ENCODE assay signal across 8 cellular contexts in genomic region chr3:186002884-186003472, GRCh38.
A peak's percentile ranks its signal among the peaks of the same experiment; 100 is the strongest.
DNase-seq lines count a peak whose midpoint lies in the region; ATAC-seq and TF ChIP-seq lines count a peak whose summit lies in the region.

No MANE protein-coding gene starts in this region.

- no peaks in the 10 kb centered on the region for H3K36me3 Mint-ChIP-seq in activated naive CD4-positive, alpha-beta T cell treated with anti-CD3 and anti-CD28 coated beads for 36 hours (ENCODE audit: low read depth)

- H3K36me3 ChIP-seq in Loucy (ENCODE audit: insufficient read depth, low read length) (no peaks in the 10 kb centered on the region), brain microvascular endothelial cell (replicated peaks) (no peaks in the 10 kb centered on the region), parathyroid adenoma (ENCODE audit: control insufficient read depth, insufficient read depth, low read length) (no peaks in the 10 kb centered on the region)

- H3K4me1 ChIP-seq in Loucy (ENCODE audit: insufficient read depth, low read length, poor library complexity, severe bottlenecking) (peaks cover 13% of the 10 kb centered on the region), parathyroid adenoma (no peaks in the 10 kb centered on the region)

- ATAC-seq in HG03342 (IDR thresholded peaks at IDR 0.05; ENCODE audit: unreplicated experiment): no peak
- ATAC-seq in HG02623 (IDR thresholded peaks at IDR 0.05; ENCODE audit: unreplicated experiment): no peak
- no peak for ATAC-seq in HG02798 (IDR thresholded peaks at IDR 0.05; ENCODE audit: poor library complexity, unreplicated experiment)

- intact Hi-C loops in activated naive CD4-positive, alpha-beta T cell treated with anti-CD3 and anti-CD28 coated beads for 36 hours (cut with micrococcal nuclease): loop anchor here (1.0 kb wide), 1 partner anchor 239 kb away; no protein-coding TSS in a partner anchor

- TF ChIP-seq CTCF in Loucy (conservative IDR thresholded peaks at IDR 0.05; ENCODE audit: low read length): peak; percentile 78
- TF ChIP-seq CTCF in brain microvascular endothelial cell (IDR thresholded peaks at IDR 0.05; ENCODE audit: low read depth, low read length, missing control alignments): peak; percentile 67
- TF ChIP-seq CTCF in parathyroid adenoma (IDR thresholded peaks at IDR 0.05): peak; percentile 8

- no peak overlapping the region for H3K27ac Mint-ChIP-seq in activated naive CD4-positive, alpha-beta T cell treated with anti-CD3 and anti-CD28 coated beads for 36 hours

- no peak overlapping the region for H3K4me2 ChIP-seq in Loucy (ENCODE audit: low read depth, low read length, poor library complexity, severe bottlenecking)
- H3K4me2 ChIP-seq in parathyroid adenoma (ENCODE audit: low read length): no peak overlapping the region

- H3K4me1 Mint-ChIP-seq in activated naive CD4-positive, alpha-beta T cell treated with anti-CD3 and anti-CD28 coated beads for 36 hours (ENCODE audit: low read depth): peaks cover 7% of the 10 kb centered on the region

- H3K27ac ChIP-seq in brain microvascular endothelial cell (no peak overlapping the region), parathyroid adenoma (no peak overlapping the region)

- no peak overlapping the region for H2AFZ ChIP-seq in Loucy (ENCODE audit: low read length)
- H2AFZ ChIP-seq in parathyroid adenoma: no peak overlapping the region

- peaks cover 11% of the 10 kb centered on the region for H3K27me3 Mint-ChIP-seq in activated naive CD4-positive, alpha-beta T cell treated with anti-CD3 and anti-CD28 coated beads for 36 hours (ENCODE audit: low read depth)

- H3K9me3 ChIP-seq in Loucy (ENCODE audit: insufficient read depth, low read depth, low read length) (no peaks in the 10 kb centered on the region), parathyroid adenoma (ENCODE audit: control insufficient read depth, low read length) (no peaks in the 10 kb centered on the region)

- CTCF ChIA-PET in activated naive CD4-positive, alpha-beta T cell treated with anti-CD3 and anti-CD28 coated beads for 36 hours (lab: Charles Lee): interaction anchor here (0.6 kb wide), 1 partner anchor 58 kb away, joined by 4 read pairs; no protein-coding TSS in a partner anchor

- no peaks in the 10 kb centered on the region for H4K20me1 ChIP-seq in Loucy (ENCODE audit: insufficient read depth, low read length, poor library complexity, severe bottlenecking)

- H3K9ac ChIP-seq in Loucy (ENCODE audit: low read depth, low read length, poor library complexity, severe bottlenecking): no peak overlapping the region
- no peak overlapping the region for H3K9ac ChIP-seq in parathyroid adenoma

- H3K27me3 ChIP-seq in Loucy (ENCODE audit: insufficient read depth, low read length, poor library complexity, severe bottlenecking) (no peaks in the 10 kb centered on the region), brain microvascular endothelial cell (replicated peaks) (no peaks in the 10 kb centered on the region), parathyroid adenoma (ENCODE audit: control insufficient read depth, insufficient read depth, low read length) (no peaks in the 10 kb centered on the region)

- H3K79me2 ChIP-seq in Loucy (ENCODE audit: insufficient read depth, low read length) (no peaks in the 10 kb centered on the region), parathyroid adenoma (no peaks in the 10 kb centered on the region)

- no peaks in the 10 kb centered on the region for H3K9me3 Mint-ChIP-seq in activated naive CD4-positive, alpha-beta T cell treated with anti-CD3 and anti-CD28 coated beads for 36 hours

- no peaks in the 10 kb centered on the region for H3K9me2 ChIP-seq in Loucy (replicated peaks; ENCODE audit: low read depth, low read length)

- in situ Hi-C loops in brain microvascular endothelial cell (cut with HindIII; ENCODE audit: low pct_ligation_motif_present, low sequenced_read_pairs): no loop called here

- no peaks in the 10 kb centered on the region; the same call in 1 of the 2 replicates for H3F3A ChIP-seq in Loucy (ENCODE audit: low read depth)

- H3K4me3 ChIP-seq in Loucy (ENCODE audit: low read length, poor library complexity, severe bottlenecking) (no peak overlapping the region), brain microvascular endothelial cell (ENCODE audit: low read depth, low read length) (no peak overlapping the region), parathyroid adenoma (ENCODE audit: low read depth, low read length) (no peak overlapping the region)

- peak; percentile 36 for DNase-seq in activated naive CD4-positive, alpha-beta T cell treated with anti-CD3 and anti-CD28 coated beads for 36 hours
- no peak for DNase-seq in activated naive CD4-positive, alpha-beta T cell treated with Interleukin-2 at 50 U/mL for 16 hours
- DNase-seq in brain microvascular endothelial cell: no peak

- no peak overlapping the region for H3K4me3 Mint-ChIP-seq in activated naive CD4-positive, alpha-beta T cell treated with anti-CD3 and anti-CD28 coated beads for 36 hours

Comparison
In these comparisons a context has a peak if more than half of its experiments do, and no peak if none do; other contexts are left out.
1. CTCF ChIP-seq: peak in every context shown above with its lines; median percentile 78 in Loucy; 67 in brain microvascular endothelial cell; 8 in parathyroid adenoma.